17 cellular contexts compared by ENCODE assay signal in the genomic region with DNA sequence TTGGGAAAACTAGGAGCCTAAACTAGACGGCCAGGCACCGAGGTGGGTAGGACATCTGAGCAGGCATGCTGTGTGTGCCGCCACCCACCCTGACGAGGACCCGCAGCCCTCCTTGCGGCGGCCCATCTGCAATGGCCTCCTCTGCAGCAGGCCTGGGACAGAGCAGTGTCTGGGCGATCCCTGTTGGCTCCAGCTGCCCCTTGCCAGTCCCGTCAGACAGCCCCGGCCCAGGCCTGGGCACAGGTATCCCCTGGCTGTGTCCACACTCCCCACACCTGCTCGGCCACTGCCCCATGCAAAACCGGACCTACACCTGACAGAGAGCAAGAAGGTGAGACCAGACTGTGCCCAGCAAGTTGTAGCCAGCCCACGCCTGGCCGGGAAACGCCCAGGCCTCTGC. TPM values are rescaled to one million over a fixed set of nuclear protein-coding genes. Genes with fewer than 3 reads are reported as not detected.
DNase-seq lines count a peak whose midpoint lies in the region; ATAC-seq and TF ChIP-seq lines count a peak whose summit lies in the region.
"Had no signal": no experiment of that assay in that cellular context is flagged by ENCODE, and none has a peak within 500 bp of the region (broad histone marks: within the 10 kb centered on the region; RNA-seq: fewer than 3 reads in every experiment).

No MANE protein-coding gene starts in this region.

- H3K27ac Mint-ChIP-seq in activated T-helper 1 cell treated with anti-CD3 and anti-CD28 coated beads, Interleukin-12 subunit alpha, Interleukin-12 subunit beta, Interleukin-2, Interleukin-4 antibody, amounts not matched to agents 30 ng/mL and 10 ng/mL and 1 ng/mL, durations not matched to agents 14 hours and 24 hours and 36 hours, result no peak overlapping the region

- H3K27ac ChIP-seq in left ventricle myocardium inferior (replicated peaks) (no peak overlapping the region), vagina (peak overlapping the region; percentile 84)
- H3K27ac ChIP-seq in effector memory CD4-positive, alpha-beta T cell (ENCODE audit: insufficient read depth, low read length, poor library complexity, severe bottlenecking), result peak overlapping the region; percentile 92
- H3K27ac ChIP-seq: GM23248, PC-9 had no signal

- no peak overlapping the region for H3K4me3 Mint-ChIP-seq in activated T-helper 1 cell treated with anti-CD3 and anti-CD28 coated beads, Interleukin-12 subunit alpha, Interleukin-12 subunit beta, Interleukin-2, Interleukin-4 antibody, amounts not matched to agents 30 ng/mL and 10 ng/mL and 1 ng/mL, durations not matched to agents 14 hours and 24 hours and 36 hours
- H3K4me3 Mint-ChIP-seq: nephron had no signal

- no peaks in the 10 kb centered on the region for H3K27me3 Mint-ChIP-seq in activated T-helper 1 cell treated with anti-CD3 and anti-CD28 coated beads, Interleukin-12 subunit alpha, Interleukin-12 subunit beta, Interleukin-2, Interleukin-4 antibody, amounts not matched to agents 30 ng/mL and 10 ng/mL and 1 ng/mL, durations not matched to agents 14 hours and 24 hours and 36 hours (ENCODE audit: insufficient read depth)
- H3K27me3 Mint-ChIP-seq: effector memory CD8-positive, alpha-beta T cell had no signal

- peaks cover 34% of the 10 kb centered on the region for H3K4me1 Mint-ChIP-seq in activated T-helper 1 cell treated with anti-CD3 and anti-CD28 coated beads, Interleukin-12 subunit alpha, Interleukin-12 subunit beta, Interleukin-2, Interleukin-4 antibody, amounts not matched to agents 30 ng/mL and 10 ng/mL and 1 ng/mL, durations not matched to agents 14 hours and 24 hours and 36 hours (ENCODE audit: low read depth)

- TF ChIP-seq CTCF in left ventricle myocardium inferior (IDR thresholded peaks at IDR 0.05; ENCODE audit: borderline replicate concordance) (no peak), vagina (IDR thresholded peaks at IDR 0.05) (no peak)

- H3K27me3 ChIP-seq in left ventricle myocardium inferior (ENCODE audit: low read depth) (no peaks in the 10 kb centered on the region), vagina (no peaks in the 10 kb centered on the region)
- no peaks in the 10 kb centered on the region for H3K27me3 ChIP-seq in effector memory CD4-positive, alpha-beta T cell (replicated peaks; ENCODE audit: control insufficient read depth, insufficient read depth, low read length, poor library complexity, severe bottlenecking)
- H3K27me3 ChIP-seq: heart right ventricle had no signal

- H3K36me3 ChIP-seq in left ventricle myocardium inferior (peaks cover 38% of the 10 kb centered on the region), vagina (peaks cover 0 to 9% of the 10 kb centered on the region in 2 donors)
- peaks cover 6% of the 10 kb centered on the region for H3K36me3 ChIP-seq in effector memory CD4-positive, alpha-beta T cell (ENCODE audit: control insufficient read depth, insufficient read depth, low read length)

- H3K4me3 ChIP-seq in left ventricle myocardium inferior (no peak overlapping the region), vagina (no peak overlapping the region)
- no peak overlapping the region for H3K4me3 ChIP-seq in effector memory CD4-positive, alpha-beta T cell (ENCODE audit: insufficient read depth, low read depth, low read length, poor library complexity, severe bottlenecking)
- H3K4me3 ChIP-seq: GM12878, GM23248, heart right ventricle, PC-9 had no signal

- H3K9me3 ChIP-seq in left ventricle myocardium inferior (replicated peaks) (no peaks in the 10 kb centered on the region), vagina (no peaks in the 10 kb centered on the region)
- H3K9me3 ChIP-seq in effector memory CD4-positive, alpha-beta T cell (ENCODE audit: control insufficient read depth, low read length), result no peaks in the 10 kb centered on the region
- H3K9me3 ChIP-seq: heart right ventricle had no signal

- ATAC-seq in left ventricle myocardium superior, result no peak
- ATAC-seq in SK-N-SH treated with all-trans-retinoic acid at 6 μM for 48 hours, result no peak
- ATAC-seq: effector memory CD8-positive, alpha-beta T cell; GM12878; heart right ventricle had no signal

- intact Hi-C loops in left ventricle myocardium superior (cut with micrococcal nuclease), result no loop called here
- intact Hi-C loops in left ventricle myocardium inferior (cut with micrococcal nuclease), result no loop called here
- intact Hi-C loops in vagina (cut with DNase I), result no loop called here
- intact Hi-C loops in activated T-helper 1 cell treated with anti-CD3 and anti-CD28 coated beads, Interleukin-12 subunit alpha, Interleukin-12 subunit beta, Interleukin-2, Interleukin-4 antibody, amounts not matched to agents 30 ng/mL and 10 ng/mL and 1 ng/mL, durations not matched to agents 14 hours and 24 hours and 36 hours (cut with micrococcal nuclease), result loop anchor here (5.0 kb wide), 5 partner anchors 49 to 751 kb away; partner anchors contain the start of genes CDC45, COMT, ESS2 and TXNRD2

- H3K4me1 ChIP-seq in left ventricle myocardium inferior, result peaks cover 15% of the 10 kb centered on the region
- peaks cover 46% of the 10 kb centered on the region for H3K4me1 ChIP-seq in effector memory CD4-positive, alpha-beta T cell (ENCODE audit: control insufficient read depth, insufficient read depth, low read length, poor library complexity, severe bottlenecking)
- H3K4me1 ChIP-seq in vagina, result peaks cover 26% of the 10 kb centered on the region

- DNase-seq in left ventricle myocardium superior (peak; percentile 19), left ventricle myocardium inferior (no peak), vagina (ENCODE audit: extremely low spot score in 2 of 2) (no peak)
- DNase-seq in effector memory CD4-positive, alpha-beta T cell, result no peak
- no peak for DNase-seq in activated T-helper 1 cell treated with anti-CD3 and anti-CD28 coated beads, Interleukin-12 subunit alpha, Interleukin-12 subunit beta, Interleukin-2, Interleukin-4 antibody, amounts not matched to agents 30 ng/mL and 10 ng/mL and 1 ng/mL, durations not matched to agents 14 hours and 24 hours and 36 hours (ENCODE audit: low spot score)
- DNase-seq: activated CD4-positive, alpha-beta T cell treated with anti-CD3 and anti-CD28 coated beads, Interleukin-2, amount 50 U/mL, for 4 hours; activated T-cell treated with anti-CD3 and anti-CD28 coated beads, Interleukin-2, amount 50 U/mL, for 48 hours; effector memory CD8-positive, alpha-beta T cell; GM23248; heart right ventricle; NCI-H1092 treated with DMSO at 0.1 percent for 48 hours; NCI-H2107; NCI-H69; PC-9 had no signal

- H3K9me3 Mint-ChIP-seq in activated T-helper 1 cell treated with anti-CD3 and anti-CD28 coated beads, Interleukin-12 subunit alpha, Interleukin-12 subunit beta, Interleukin-2, Interleukin-4 antibody, amounts not matched to agents 30 ng/mL and 10 ng/mL and 1 ng/mL, durations not matched to agents 14 hours and 24 hours and 36 hours, result no peaks in the 10 kb centered on the region
- H3K9me3 Mint-ChIP-seq: effector memory CD8-positive, alpha-beta T cell; nephron had no signal

- no peak for TF ChIP-seq POLR2A in vagina (IDR thresholded peaks at IDR 0.05)

- H3K36me3 Mint-ChIP-seq in activated T-helper 1 cell treated with anti-CD3 and anti-CD28 coated beads, Interleukin-12 subunit alpha, Interleukin-12 subunit beta, Interleukin-2, Interleukin-4 antibody, amounts not matched to agents 30 ng/mL and 10 ng/mL and 1 ng/mL, durations not matched to agents 14 hours and 24 hours and 36 hours (ENCODE audit: low read depth), result peaks cover 2% of the 10 kb centered on the region

TF ChIP-seq in SK-N-SH treated with all-trans-retinoic acid at 6 μM for 48 hours, 23 proteins besides CTCF, POLR2A, EP300 and RAD21 (continues in another document):
- TF ChIP-seq ZNF565 (CRISPR knock-in tag; conservative IDR thresholded peaks at IDR 0.05; ENCODE audit: low read depth) (no peak), ARNTL (CRISPR knock-in tag; IDR thresholded peaks at IDR 0.05; ENCODE audit: borderline replicate concordance, low read depth) (no peak), TCF4 (CRISPR knock-in tag; IDR thresholded peaks at IDR 0.05; ENCODE audit: borderline replicate concordance) (no peak)
- TF ChIP-seq, protein P1, sequence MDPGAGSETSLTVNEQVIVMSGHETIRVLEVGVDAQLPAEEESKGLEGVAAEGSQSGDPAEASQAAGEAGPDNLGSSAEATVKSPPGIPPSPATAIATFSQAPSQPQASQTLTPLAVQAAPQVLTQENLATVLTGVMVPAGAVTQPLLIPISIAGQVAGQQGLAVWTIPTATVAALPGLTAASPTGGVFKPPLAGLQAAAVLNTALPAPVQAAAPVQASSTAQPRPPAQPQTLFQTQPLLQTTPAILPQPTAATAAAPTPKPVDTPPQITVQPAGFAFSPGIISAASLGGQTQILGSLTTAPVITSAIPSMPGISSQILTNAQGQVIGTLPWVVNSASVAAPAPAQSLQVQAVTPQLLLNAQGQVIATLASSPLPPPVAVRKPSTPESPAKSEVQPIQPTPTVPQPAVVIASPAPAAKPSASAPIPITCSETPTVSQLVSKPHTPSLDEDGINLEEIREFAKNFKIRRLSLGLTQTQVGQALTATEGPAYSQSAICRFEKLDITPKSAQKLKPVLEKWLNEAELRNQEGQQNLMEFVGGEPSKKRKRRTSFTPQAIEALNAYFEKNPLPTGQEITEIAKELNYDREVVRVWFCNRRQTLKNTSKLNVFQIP (CRISPR knock-in tag; IDR thresholded peaks at IDR 0.05; ENCODE audit: borderline replicate concordance, low read depth), result no peak

RNA-seq across cellular contexts. Expression of gene GNB1L, which starts 38.7 kb away (rescaled TPM):
- total RNA-seq in left ventricle myocardium superior, result 3.4 TPM
- total RNA-seq in left ventricle myocardium inferior, result 2.9 TPM
- 14.0 TPM for total RNA-seq in vagina
- 20.6 and 21.5 TPM in 2 replicates for total RNA-seq in activated T-helper 1 cell treated with anti-CD3 and anti-CD28 coated beads, Interleukin-12 subunit alpha, Interleukin-12 subunit beta, Interleukin-2, Interleukin-4 antibody, amounts not matched to agents 30 ng/mL and 10 ng/mL and 1 ng/mL, durations not matched to agents 14 hours and 24 hours and 36 hours

RNA-seq across cellular contexts. Expression of gene RTL10, which starts 38.7 kb away (rescaled TPM):
- total RNA-seq in left ventricle myocardium superior, result 8.0 TPM
- 6.6 TPM for total RNA-seq in left ventricle myocardium inferior
- 21.4 TPM for total RNA-seq in vagina
- 22.2 and 24.1 TPM in 2 replicates for total RNA-seq in activated T-helper 1 cell treated with anti-CD3 and anti-CD28 coated beads, Interleukin-12 subunit alpha, Interleukin-12 subunit beta, Interleukin-2, Interleukin-4 antibody, amounts not matched to agents 30 ng/mL and 10 ng/mL and 1 ng/mL, durations not matched to agents 14 hours and 24 hours and 36 hours

RNA-seq across cellular contexts. Expression of gene COMT, which starts 48.2 kb away (rescaled TPM):
- total RNA-seq in left ventricle myocardium superior (83.4 TPM), left ventricle myocardium inferior (81.5 TPM), vagina (240 TPM)
- 99.4 and 112 TPM in 2 replicates for total RNA-seq in activated T-helper 1 cell treated with anti-CD3 and anti-CD28 coated beads, Interleukin-12 subunit alpha, Interleukin-12 subunit beta, Interleukin-2, Interleukin-4 antibody, amounts not matched to agents 30 ng/mL and 10 ng/mL and 1 ng/mL, durations not matched to agents 14 hours and 24 hours and 36 hours

RNA-seq across cellular contexts. Expression of gene TXNRD2, which starts 48.3 kb away (rescaled TPM):
- total RNA-seq in left ventricle myocardium superior, result 42.4 TPM
- 35.2 TPM for total RNA-seq in left ventricle myocardium inferior
- 13.5 TPM for total RNA-seq in vagina
- 19.0 and 20.0 TPM in 2 replicates for total RNA-seq in activated T-helper 1 cell treated with anti-CD3 and anti-CD28 coated beads, Interleukin-12 subunit alpha, Interleukin-12 subunit beta, Interleukin-2, Interleukin-4 antibody, amounts not matched to agents 30 ng/mL and 10 ng/mL and 1 ng/mL, durations not matched to agents 14 hours and 24 hours and 36 hours
